22 cellular contexts compared by ENCODE assay signal in the genomic region with DNA sequence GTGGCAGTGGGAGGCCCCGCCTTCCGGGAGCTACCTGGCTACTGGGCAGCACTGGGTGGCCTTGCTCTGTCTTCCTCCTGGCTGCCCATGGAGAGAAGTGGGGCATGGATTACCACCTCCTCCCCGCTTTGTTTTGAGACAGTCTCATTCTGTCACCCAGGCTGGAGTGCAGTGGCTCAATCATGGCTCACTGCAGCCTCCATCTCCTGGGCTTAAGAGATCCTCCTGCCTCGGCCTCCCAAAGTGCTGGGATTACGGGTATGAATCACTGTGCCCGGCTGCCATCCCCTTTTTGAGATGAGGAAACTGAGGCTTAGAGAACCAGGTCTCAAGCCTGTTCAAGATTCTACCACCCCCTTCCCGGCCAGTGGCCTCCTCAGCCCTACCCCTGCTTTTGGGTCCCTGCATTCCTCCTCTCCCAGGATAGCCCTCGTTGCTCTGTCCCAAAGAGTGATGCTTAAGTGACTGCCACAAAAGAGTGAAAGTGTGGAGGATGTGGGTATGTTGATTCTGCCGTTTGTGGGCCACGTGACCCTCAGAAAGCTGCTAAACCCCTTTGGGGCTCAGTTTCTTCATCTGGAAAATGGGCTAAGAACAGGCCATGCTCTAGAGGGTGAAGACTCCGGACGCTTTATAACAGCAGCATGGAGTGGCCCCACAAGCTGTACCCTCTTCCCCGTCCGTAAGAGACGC. TPM values are rescaled to one million over a fixed set of nuclear protein-coding genes. Genes with fewer than 3 reads are reported as not detected.
DNase-seq lines count a peak whose midpoint lies in the region; ATAC-seq, FAIRE-seq and TF ChIP-seq lines count a peak whose summit lies in the region.
"Had no signal": no experiment of that assay in that cellular context is flagged by ENCODE, and none has a peak within 500 bp of the region (broad histone marks: within the 10 kb centered on the region; RNA-seq: fewer than 3 reads in every experiment).

No MANE protein-coding gene starts in this region.

- H3K4me1 ChIP-seq in GM12878 (ENCODE audit: control insufficient read depth, insufficient read depth, low read length) (no peaks in the 10 kb centered on the region), osteoblast (ENCODE audit: insufficient read depth, low read length) (no peaks in the 10 kb centered on the region)
- H3K4me1 ChIP-seq: A549, HAP-1 had no signal

- peaks cover 0 to 7% of the 10 kb centered on the region in 2 experiments; a peak in 3 of 4 replicates for H3K27me3 ChIP-seq in GM12878 (replicated peaks in 1 of 2; ENCODE audit: control insufficient read depth in 2 of 2, insufficient read depth in 2 of 2, low read length in 1 of 2)
- H3K27me3 ChIP-seq in osteoblast (ENCODE audit: insufficient read depth, low read length): peaks cover 15% of the 10 kb centered on the region

- RAD21 ChIA-PET in GM12878 (lab: Charles Lee; ENCODE audit: unreplicated experiment): interaction anchor here (0.6 kb wide), 1 partner anchor 22 kb away, joined by 4 read pairs; no protein-coding TSS in a partner anchor

- H4K20me1 ChIP-seq in GM12878 (ENCODE audit: control insufficient read depth, insufficient read depth) (no peaks in the 10 kb centered on the region), osteoblast (ENCODE audit: insufficient read depth, low read length) (peaks cover 7% of the 10 kb centered on the region)

- H3K4me1 Mint-ChIP-seq in activated naive CD8-positive, alpha-beta T cell treated with anti-CD3 and anti-CD28 coated beads, Interleukin-2, amount 10 ng/mL, durations not matched to agents 7 days and 5 days: no peaks in the 10 kb centered on the region
- H3K4me1 Mint-ChIP-seq in activated naive CD8-positive, alpha-beta T cell treated with anti-CD3 and anti-CD28 coated beads for 36 hours: no peaks in the 10 kb centered on the region

- H3K27me3 Mint-ChIP-seq in activated naive CD8-positive, alpha-beta T cell treated with anti-CD3 and anti-CD28 coated beads, Interleukin-2, amount 10 ng/mL, durations not matched to agents 7 days and 5 days: peaks cover 37% of the 10 kb centered on the region
- H3K27me3 Mint-ChIP-seq in activated naive CD8-positive, alpha-beta T cell treated with anti-CD3 and anti-CD28 coated beads for 36 hours: peaks cover 35% of the 10 kb centered on the region

- H3K27ac ChIP-seq in GM12878 (ENCODE audit: control insufficient read depth, insufficient read depth) (no peak overlapping the region), osteoblast (ENCODE audit: low read depth, low read length) (no peak overlapping the region)
- H3K27ac ChIP-seq: 22Rv1, A549, C4-2B, GM23248, HL-60 had no signal

- 39% methylated on average over 13 of the region's 15 CpGs for WGBS in GM12878 (ENCODE audit: insufficient coverage, insufficient replicate concordance, low lambda C conversion rate, missing lambda C conversion rate)

- DNase-seq in activated naive CD8-positive, alpha-beta T cell treated with anti-CD3 and anti-CD28 coated beads, Interleukin-2, amount 10 ng/mL, durations not matched to agents 7 days and 5 days: peak; percentile 18
- no peak for DNase-seq in activated naive CD8-positive, alpha-beta T cell treated with anti-CD3 and anti-CD28 coated beads for 36 hours
- no peak for DNase-seq in GM12878 (ENCODE audit: low read depth, low spot score)
- DNase-seq in osteoblast (ENCODE audit: insufficient read length, low spot score, missing footprints): peak; percentile 50
- no peak for DNase-seq in activated CD4-positive, alpha-beta T cell treated with anti-CD3 and anti-CD28 coated beads, Interleukin-2, amount 50 U/mL, for 1 hour
- DNase-seq: AML-193; Caco-2; CD4-positive, alpha-beta T cell; GM23248; IMR-90 had no signal

- H3K36me3 Mint-ChIP-seq in activated naive CD8-positive, alpha-beta T cell treated with anti-CD3 and anti-CD28 coated beads, Interleukin-2, amount 10 ng/mL, durations not matched to agents 7 days and 5 days: no peaks in the 10 kb centered on the region
- H3K36me3 Mint-ChIP-seq in activated naive CD8-positive, alpha-beta T cell treated with anti-CD3 and anti-CD28 coated beads for 36 hours: no peaks in the 10 kb centered on the region

- no peak for TF ChIP-seq CTCF in GM12878 (IDR thresholded peaks at IDR 0.05 in 2 of 3, conservative IDR thresholded peaks at IDR 0.05 in 1 of 3; ENCODE audit: control insufficient read depth in 2 of 3, extremely low read depth in 1 of 3, insufficient read depth in 1 of 3, low read depth in 3 of 3, low read length in 3 of 3)
- TF ChIP-seq CTCF in osteoblast (IDR thresholded peaks at IDR 0.05; ENCODE audit: extremely low read depth, low read depth, low read length): no peak

- H3K9ac ChIP-seq in GM12878 (ENCODE audit: control insufficient read depth, insufficient read depth, low read length): no peak overlapping the region
- H3K9ac ChIP-seq: GM23248 had no signal

- H3K9me3 ChIP-seq in GM12878 (replicated peaks; ENCODE audit: control insufficient read depth, insufficient read depth, low read length): no peaks in the 10 kb centered on the region
- no peaks in the 10 kb centered on the region for H3K9me3 ChIP-seq in osteoblast (ENCODE audit: low read depth, low read length)
- H3K9me3 ChIP-seq: A549, Caco-2, HAP-1 had no signal

- intact Hi-C loops in GM12878 (cut with micrococcal nuclease; ENCODE audit: unreplicated experiment): no loop called here

- no peak for FAIRE-seq in GM12878 (lab: Jason Lieb, UNC)
- FAIRE-seq: A549, D721Med, G401.6, GM12892, GM18507 had no signal

- BruUV-seq in GM12878 (replicated peaks; lab: Mats Ljungman, UMichigan): no TSS peak

- H3K27ac Mint-ChIP-seq in activated naive CD8-positive, alpha-beta T cell treated with anti-CD3 and anti-CD28 coated beads, Interleukin-2, amount 10 ng/mL, durations not matched to agents 7 days and 5 days: no peak overlapping the region
- H3K27ac Mint-ChIP-seq in activated naive CD8-positive, alpha-beta T cell treated with anti-CD3 and anti-CD28 coated beads for 36 hours: no peak overlapping the region
- H3K27ac Mint-ChIP-seq: CD4-positive, alpha-beta T cell had no signal

- H3K79me2 ChIP-seq in GM12878 (ENCODE audit: control insufficient read depth, insufficient read depth, low read length) (no peaks in the 10 kb centered on the region), osteoblast (ENCODE audit: insufficient read depth, low read length) (no peaks in the 10 kb centered on the region)

- POLR2A ChIA-PET in activated naive CD8-positive, alpha-beta T cell treated with anti-CD3 and anti-CD28 coated beads, Interleukin-2, amount 10 ng/mL, durations not matched to agents 7 days and 5 days (lab: Charles Lee): interaction anchor here (0.5 to 1.0 kb wide), 2 partner anchors 24 to 148 kb away, joined by 3 to 4 read pairs; no protein-coding TSS in a partner anchor
- POLR2A ChIA-PET in GM12878 (lab: Charles Lee): interaction anchor here (1.1 kb wide), 1 partner anchor 89 kb away, joined by 3 read pairs; no protein-coding TSS in a partner anchor

- in situ Hi-C loops in GM12878 (cut with MboI): loop anchor here (5.0 kb wide), 1 partner anchor 150 kb away; no protein-coding TSS in a partner anchor

- no peaks in the 10 kb centered on the region for H3K9me3 Mint-ChIP-seq in activated naive CD8-positive, alpha-beta T cell treated with anti-CD3 and anti-CD28 coated beads, Interleukin-2, amount 10 ng/mL, durations not matched to agents 7 days and 5 days
- no peaks in the 10 kb centered on the region for H3K9me3 Mint-ChIP-seq in activated naive CD8-positive, alpha-beta T cell treated with anti-CD3 and anti-CD28 coated beads for 36 hours
- H3K9me3 Mint-ChIP-seq: CD4-positive, alpha-beta T cell had no signal

- H2AFZ ChIP-seq in GM12878 (ENCODE audit: control insufficient read depth, low read depth, low read length) (no peak overlapping the region), osteoblast (ENCODE audit: low read length) (no peak overlapping the region)
- H2AFZ ChIP-seq: GM23248 had no signal

- no peak overlapping the region for H3K4me3 ChIP-seq in GM12878
- no peak overlapping the region for H3K4me3 ChIP-seq in osteoblast (ENCODE audit: insufficient read depth, low read length)
- H3K4me3 ChIP-seq: A549, GM23248, HAP-1 had no signal

- no peak for ATAC-seq in activated naive CD8-positive, alpha-beta T cell treated with anti-CD3 and anti-CD28 coated beads, Interleukin-2, amount 10 ng/mL, durations not matched to agents 7 days and 5 days (ENCODE audit: low read depth)
- no peak for ATAC-seq in GM12878
- ATAC-seq: A549 had no signal

- no peak for TF ChIP-seq EP300 in GM12878 (IDR thresholded peaks at IDR 0.05; ENCODE audit: borderline replicate concordance in 1 of 2, control insufficient read depth in 1 of 2, low read depth in 2 of 2, low read length in 2 of 2)

- H3K36me3 ChIP-seq in GM12878 (ENCODE audit: control insufficient read depth in 2 of 2, insufficient read depth in 2 of 2, low read length in 1 of 2) (no peaks in the 10 kb centered on the region), osteoblast (ENCODE audit: insufficient read depth, low read length) (no peaks in the 10 kb centered on the region)
- H3K36me3 ChIP-seq: HAP-1 had no signal

- no peak for TF ChIP-seq RAD21 in GM12878 (IDR thresholded peaks at IDR 0.05; ENCODE audit: insufficient read depth, low read depth, low read length)

- TF ChIP-seq POLR2A in GM12878 (IDR thresholded peaks at IDR 0.05; ENCODE audit: low read depth, low read length): no peak

- H3K4me3 Mint-ChIP-seq in activated naive CD8-positive, alpha-beta T cell treated with anti-CD3 and anti-CD28 coated beads, Interleukin-2, amount 10 ng/mL, durations not matched to agents 7 days and 5 days: no peak overlapping the region
- H3K4me3 Mint-ChIP-seq in activated naive CD8-positive, alpha-beta T cell treated with anti-CD3 and anti-CD28 coated beads for 36 hours: no peak overlapping the region
- H3K4me3 Mint-ChIP-seq: CD4-positive, alpha-beta T cell had no signal

- CTCF ChIA-PET in GM12878 (lab: Yijun Ruan, JAX): interaction anchor here (0.9 kb wide), 1 partner anchor 106 kb away, joined by 4 read pairs; no protein-coding TSS in a partner anchor

- SMC1A ChIA-PET in GM12878 (lab: Charles Lee; ENCODE audit: uncharacterized antibody, unreplicated experiment): no interaction called here

- no peak overlapping the region for H3K4me2 ChIP-seq in GM12878 (ENCODE audit: control insufficient read depth, insufficient read depth)
- no peak overlapping the region for H3K4me2 ChIP-seq in osteoblast (ENCODE audit: insufficient read depth, low read length)
- H3K4me2 ChIP-seq: A549 had no signal

RNA-seq across cellular contexts. Expression of a gene that starts 7.8 kb away (rescaled TPM):
- not detected for total RNA-seq in activated naive CD8-positive, alpha-beta T cell treated with anti-CD3 and anti-CD28 coated beads, Interleukin-2, amount 10 ng/mL, durations not matched to agents 7 days and 5 days
- not detected for total RNA-seq in activated naive CD8-positive, alpha-beta T cell treated with anti-CD3 and anti-CD28 coated beads for 36 hours
- not detected in 2 replicates for total RNA-seq in GM12878 (2013; cell fraction: nucleolus; rRNA removed)
- total RNA-seq in GM12878 (2014; rRNA removed): not detected in 2 replicates
- not detected in 2 replicates for total RNA-seq in GM12878 (2014; rRNA removed; fragmentation: Illumina TruSeq; extraction: Trizol)
- not detected in 2 replicates for total RNA-seq in GM12878 (2021)
- not detected for polyA plus RNA-seq in GM12878 (2011; ENCODE audit: low read depth)
- not detected in 2 replicates for polyA plus RNA-seq in GM12878 (2011; rRNA removed)
- not detected in 2 replicates for polyA plus RNA-seq in GM12878 (2011; cell fraction: cytosol; rRNA removed)
- polyA plus RNA-seq in GM12878 (2011; cell fraction: nucleus; rRNA removed): not detected in 2 replicates
- polyA plus RNA-seq in GM12878 (2012): not detected in 2 replicates
- polyA plus RNA-seq in GM12878 (2014; fragmentation: Illumina TruSeq; extraction: Trizol): not detected in 2 replicates
- polyA plus RNA-seq in GM12878 (2014; fragmentation: Nextera tagmentation; extraction: Ambion mirVana): not detected
- polyA plus RNA-seq in GM12878 (2014; rRNA removed): not detected in 2 replicates
- polyA plus RNA-seq in GM12878 (2016; fragmentation: Nextera tagmentation; extraction: Ambion mirVana): not detected
- not detected in 2 replicates for polyA minus RNA-seq in GM12878 (2011; rRNA and poly(A)+ RNA removed)
- not detected in 2 replicates for polyA minus RNA-seq in GM12878 (2011; cell fraction: cytosol; rRNA and poly(A)+ RNA removed)
- polyA minus RNA-seq in GM12878 (2011; cell fraction: nucleus; rRNA and poly(A)+ RNA removed): not detected in 2 replicates
- total RNA-seq in osteoblast: not detected in 2 replicates
- total RNA-seq: Caco-2; CD4-positive, alpha-beta T cell; GM23248; H4; HT1080; IMR-90 had no signal
- polyA plus RNA-seq: A549, BJ, GM23248, IMR-90 had no signal

RNA-seq across cellular contexts. Expression of a gene that starts 9.1 kb away (rescaled TPM):
- total RNA-seq in activated naive CD8-positive, alpha-beta T cell treated with anti-CD3 and anti-CD28 coated beads, Interleukin-2, amount 10 ng/mL, durations not matched to agents 7 days and 5 days: under 1 TPM; 0.58 to 0.74 TPM
- total RNA-seq in activated naive CD8-positive, alpha-beta T cell treated with anti-CD3 and anti-CD28 coated beads for 36 hours: under 1 TPM; 0.54 to 0.56 TPM
- total RNA-seq in GM12878 (2013; cell fraction: nucleolus; rRNA removed): 16.3 and 18.1 TPM in 2 replicates
- total RNA-seq in GM12878 (2014; rRNA removed) (1.1 and 1.6 TPM in 2 replicates), GM12878 (2014; rRNA removed; fragmentation: Illumina TruSeq; extraction: Trizol) (0.45 and 0.74 TPM in 2 replicates), GM12878 (2021) (2.2 and 2.4 TPM in 2 replicates), osteoblast (2.9 and 4.0 TPM in 2 replicates)
- polyA plus RNA-seq in GM12878 (2011; ENCODE audit: low read depth): 0.71 TPM
- polyA plus RNA-seq in GM12878 (2011; rRNA removed) (0.33 and 0.92 TPM in 2 replicates), GM12878 (2014; fragmentation: Illumina TruSeq; extraction: Trizol) (0.29 and 0.63 TPM in 2 replicates), GM12878 (2014; fragmentation: Nextera tagmentation; extraction: Ambion mirVana) (under 1 TPM; 0.05 to 0.11 TPM), GM12878 (2014; rRNA removed) (1.3 and 1.5 TPM in 2 replicates), GM12878 (2016; fragmentation: Nextera tagmentation; extraction: Ambion mirVana) (under 1 TPM; 0.04 to 0.05 TPM)
- 1.7 and 2.6 TPM in 2 replicates for polyA plus RNA-seq in GM12878 (2011; cell fraction: cytosol; rRNA removed)
- polyA plus RNA-seq in GM12878 (2011; cell fraction: nucleus; rRNA removed): 3.9 and 4.2 TPM in 2 replicates
- polyA plus RNA-seq in GM12878 (2012): 2.1 and 2.9 TPM in 2 replicates
- 1.7 and 3.0 TPM in 2 replicates for polyA minus RNA-seq in GM12878 (2011; rRNA and poly(A)+ RNA removed)
- 1.1 TPM in 2 replicates for polyA minus RNA-seq in GM12878 (2011; cell fraction: cytosol; rRNA and poly(A)+ RNA removed)
- 1.7 and 2.1 TPM in 2 replicates for polyA minus RNA-seq in GM12878 (2011; cell fraction: nucleus; rRNA and poly(A)+ RNA removed)

RNA-seq across cellular contexts. Expression of a gene that starts 16.1 kb away (rescaled TPM):
- 10 to 100 TPM; 40.3 to 40.4 TPM for total RNA-seq in activated naive CD8-positive, alpha-beta T cell treated with anti-CD3 and anti-CD28 coated beads, Interleukin-2, amount 10 ng/mL, durations not matched to agents 7 days and 5 days
- 10 to 100 TPM; 57.4 to 58.1 TPM for total RNA-seq in activated naive CD8-positive, alpha-beta T cell treated with anti-CD3 and anti-CD28 coated beads for 36 hours
- total RNA-seq in GM12878 (2013; cell fraction: nucleolus; rRNA removed): 11.9 and 13.4 TPM in 2 replicates
- total RNA-seq in GM12878 (2014; rRNA removed) (50.8 and 52.2 TPM in 2 replicates), GM12878 (2014; rRNA removed; fragmentation: Illumina TruSeq; extraction: Trizol) (33.9 and 37.4 TPM in 2 replicates), GM12878 (2021) (48.3 and 50.4 TPM in 2 replicates), osteoblast (60.8 and 63.6 TPM in 2 replicates)
- polyA plus RNA-seq in GM12878 (2011; ENCODE audit: low read depth): 23.4 TPM
- polyA plus RNA-seq in GM12878 (2011; rRNA removed) (31.1 and 31.7 TPM in 2 replicates), GM12878 (2014; fragmentation: Illumina TruSeq; extraction: Trizol) (31.2 and 39.4 TPM in 2 replicates), GM12878 (2014; fragmentation: Nextera tagmentation; extraction: Ambion mirVana) (1 to 10 TPM; 3.8 to 5.5 TPM), GM12878 (2014; rRNA removed) (43.2 and 45.4 TPM in 2 replicates), GM12878 (2016; fragmentation: Nextera tagmentation; extraction: Ambion mirVana) (10 to 100 TPM; 50.3 to 55.7 TPM)
- polyA plus RNA-seq in GM12878 (2011; cell fraction: cytosol; rRNA removed): 28.3 and 31.8 TPM in 2 replicates
- polyA plus RNA-seq in GM12878 (2011; cell fraction: nucleus; rRNA removed): 12.1 and 15.0 TPM in 2 replicates
- polyA plus RNA-seq in GM12878 (2012): 16.8 and 18.8 TPM in 2 replicates
- 30.7 and 36.5 TPM in 2 replicates for polyA minus RNA-seq in GM12878 (2011; rRNA and poly(A)+ RNA removed)
- polyA minus RNA-seq in GM12878 (2011; cell fraction: cytosol; rRNA and poly(A)+ RNA removed): 13.4 and 17.8 TPM in 2 replicates
- 5.3 and 12.0 TPM in 2 replicates for polyA minus RNA-seq in GM12878 (2011; cell fraction: nucleus; rRNA and poly(A)+ RNA removed)

RNA-seq across cellular contexts. Expression of a gene that starts 45.9 kb away (rescaled TPM):
- 1 to 10 TPM; 3.8 to 4.0 TPM for total RNA-seq in activated naive CD8-positive, alpha-beta T cell treated with anti-CD3 and anti-CD28 coated beads, Interleukin-2, amount 10 ng/mL, durations not matched to agents 7 days and 5 days
- 1 to 10 TPM; 5.0 to 6.2 TPM for total RNA-seq in activated naive CD8-positive, alpha-beta T cell treated with anti-CD3 and anti-CD28 coated beads for 36 hours
- total RNA-seq in GM12878 (2013; cell fraction: nucleolus; rRNA removed): 499 and 514 TPM in 2 replicates
- total RNA-seq in GM12878 (2014; rRNA removed) (15.2 and 18.0 TPM in 2 replicates), GM12878 (2014; rRNA removed; fragmentation: Illumina TruSeq; extraction: Trizol) (7.8 and 8.9 TPM in 2 replicates), GM12878 (2021) (23.2 and 27.0 TPM in 2 replicates), osteoblast (10.6 and 42.7 TPM in 2 replicates)
- 5.4 TPM for polyA plus RNA-seq in GM12878 (2011; ENCODE audit: low read depth)
- polyA plus RNA-seq in GM12878 (2011; rRNA removed) (17.2 and 36.4 TPM in 2 replicates), GM12878 (2014; fragmentation: Illumina TruSeq; extraction: Trizol) (9.4 and 13.3 TPM in 2 replicates), GM12878 (2014; fragmentation: Nextera tagmentation; extraction: Ambion mirVana) (1 to 10 TPM; 1.7 to 3.6 TPM), GM12878 (2014; rRNA removed) (33.4 and 43.5 TPM in 2 replicates), GM12878 (2016; fragmentation: Nextera tagmentation; extraction: Ambion mirVana) (10 to 100 TPM in 1 of 2 experiments, 1 to 10 TPM in 1; 8.6 to 12.8 TPM)
- polyA plus RNA-seq in GM12878 (2011; cell fraction: cytosol; rRNA removed): 30.4 and 130 TPM in 2 replicates
- 329 and 490 TPM in 2 replicates for polyA plus RNA-seq in GM12878 (2011; cell fraction: nucleus; rRNA removed)
- 11.5 and 15.2 TPM in 2 replicates for polyA plus RNA-seq in GM12878 (2012)
- polyA minus RNA-seq in GM12878 (2011; rRNA and poly(A)+ RNA removed): 28.8 and 34.0 TPM in 2 replicates
- polyA minus RNA-seq in GM12878 (2011; cell fraction: cytosol; rRNA and poly(A)+ RNA removed): 8.2 and 12.4 TPM in 2 replicates
- 78.3 and 123 TPM in 2 replicates for polyA minus RNA-seq in GM12878 (2011; cell fraction: nucleus; rRNA and poly(A)+ RNA removed)

RNA-seq across cellular contexts. Expression of a gene that starts 52.4 kb away (rescaled TPM):
- total RNA-seq in activated naive CD8-positive, alpha-beta T cell treated with anti-CD3 and anti-CD28 coated beads, Interleukin-2, amount 10 ng/mL, durations not matched to agents 7 days and 5 days: 100 to 1,000 TPM; 309 to 343 TPM
- 100 to 1,000 TPM; 481 to 486 TPM for total RNA-seq in activated naive CD8-positive, alpha-beta T cell treated with anti-CD3 and anti-CD28 coated beads for 36 hours
- total RNA-seq in GM12878 (2013; cell fraction: nucleolus; rRNA removed): 78.4 and 86.2 TPM in 2 replicates
- total RNA-seq in GM12878 (2014; rRNA removed) (191 and 240 TPM in 2 replicates), GM12878 (2014; rRNA removed; fragmentation: Illumina TruSeq; extraction: Trizol) (435 and 466 TPM in 2 replicates), GM12878 (2021) (437 and 439 TPM in 2 replicates), osteoblast (93.0 and 99.3 TPM in 2 replicates)
- 586 TPM for polyA plus RNA-seq in GM12878 (2011; ENCODE audit: low read depth)
- polyA plus RNA-seq in GM12878 (2011; rRNA removed) (424 and 754 TPM in 2 replicates), GM12878 (2014; fragmentation: Illumina TruSeq; extraction: Trizol) (479 and 560 TPM in 2 replicates), GM12878 (2014; fragmentation: Nextera tagmentation; extraction: Ambion mirVana) (100 to 1,000 TPM; 437 to 560 TPM), GM12878 (2014; rRNA removed) (295 and 340 TPM in 2 replicates), GM12878 (2016; fragmentation: Nextera tagmentation; extraction: Ambion mirVana) (100 to 1,000 TPM; 302 to 303 TPM)
- 89.5 and 93.5 TPM in 2 replicates for polyA plus RNA-seq in GM12878 (2011; cell fraction: cytosol; rRNA removed)
- 64.1 and 66.3 TPM in 2 replicates for polyA plus RNA-seq in GM12878 (2011; cell fraction: nucleus; rRNA removed)
- 1,465 and 2,074 TPM in 2 replicates for polyA plus RNA-seq in GM12878 (2012)
- polyA minus RNA-seq in GM12878 (2011; rRNA and poly(A)+ RNA removed): 51.5 and 55.5 TPM in 2 replicates
- 40.6 and 55.2 TPM in 2 replicates for polyA minus RNA-seq in GM12878 (2011; cell fraction: cytosol; rRNA and poly(A)+ RNA removed)
- polyA minus RNA-seq in GM12878 (2011; cell fraction: nucleus; rRNA and poly(A)+ RNA removed): 19.2 and 29.6 TPM in 2 replicates

Comparison
In these comparisons a context has a peak if more than half of its experiments do, and no peak if none do; other contexts are left out.
1. DNase-seq: peak in activated naive CD8-positive, alpha-beta T cell treated with anti-CD3 and anti-CD28 coated beads, Interleukin-2, amount 10 ng/mL, durations not matched to agents 7 days and 5 days (single experiment) and osteoblast (single experiment); none in activated naive CD8-positive, alpha-beta T cell treated with anti-CD3 and anti-CD28 coated beads for 36 hours (single experiment), GM12878 (single experiment) and activated CD4-positive, alpha-beta T cell treated with anti-CD3 and anti-CD28 coated beads, Interleukin-2, amount 50 U/mL, for 1 hour (single experiment).